Comparison of ENCODE assay signal across 8 cellular contexts in genomic region chr15:95024388-95024787, GRCh38.
A peak's percentile ranks its signal among the peaks of the same experiment; 100 is the strongest.
DNase-seq lines count a peak whose midpoint lies in the region; ATAC-seq and TF ChIP-seq lines count a peak whose summit lies in the region.

No MANE protein-coding gene starts in this region.

- DNase-seq in A172 (ENCODE audit: low spot score) (peak; percentile 21), GM23338 (ENCODE audit: low spot score) (peak; percentile 86), SHP77 treated with DMSO at 0.1 percent for 48 hours (lab: John Stamatoyannopoulos, UW) (peak; percentile 1), foreskin keratinocyte (peak; percentile 11 to 45), superior temporal gyrus (ENCODE audit: extremely low spot score) (no peak)
- no peak for DNase-seq in CD4-positive, alpha-beta T cell
- DNase-seq in effector memory CD8-positive, alpha-beta T cell = no peak

- H3K4me1 ChIP-seq in GM23338 (ENCODE audit: insufficient read depth) (no peaks in the 10 kb centered on the region), foreskin keratinocyte (peaks cover 2% of the 10 kb centered on the region)

- ATAC-seq in GM23338 = peak; percentile 54
- ATAC-seq in foreskin keratinocyte = peak; percentile 66
- no peak for ATAC-seq in CD4-positive, alpha-beta T cell (ENCODE audit: poor library complexity)
- no peak for ATAC-seq in GM21737 (IDR thresholded peaks at IDR 0.05; ENCODE audit: unreplicated experiment)
- ATAC-seq in effector memory CD8-positive, alpha-beta T cell (replicated peaks) = no peak

- no peaks in the 10 kb centered on the region for H3K79me2 ChIP-seq in GM23338 (replicated peaks; ENCODE audit: insufficient read depth)

- POLR2A ChIA-PET in CD4-positive, alpha-beta T cell (lab: Charles Lee) = interaction anchor here (0.5 kb wide), 1 partner anchor 787 kb away, joined by 3 read pairs; no protein-coding TSS in a partner anchor

- H2AFZ ChIP-seq in GM23338 = no peak overlapping the region

- no peaks in the 10 kb centered on the region for H3K9me2 ChIP-seq in GM23338 (ENCODE audit: insufficient read depth)

- no peak overlapping the region; the same call in 1 of the 2 replicates for H3K27ac Mint-ChIP-seq in GM23338
- H3K27ac Mint-ChIP-seq in CD4-positive, alpha-beta T cell = no peak overlapping the region
- no peak overlapping the region for H3K27ac Mint-ChIP-seq in effector memory CD8-positive, alpha-beta T cell

- no peak overlapping the region for H3K4me2 ChIP-seq in GM23338

- peak; percentile 66 to 70 for TF ChIP-seq CTCF in GM23338 (conservative IDR thresholded peaks at IDR 0.05; ENCODE audit: low read depth in 2 of 2)
- peak; percentile 70 for TF ChIP-seq CTCF in foreskin keratinocyte (conservative IDR thresholded peaks at IDR 0.05)
- no peak for TF ChIP-seq CTCF in CD4-positive, alpha-beta T cell (IDR thresholded peaks at IDR 0.05)

- H3K27me3 Mint-ChIP-seq in GM23338 (ENCODE audit: insufficient read depth, low read depth, poor library complexity) = peaks cover 3% of the 10 kb centered on the region
- peaks cover 5% of the 10 kb centered on the region for H3K27me3 Mint-ChIP-seq in CD4-positive, alpha-beta T cell
- H3K27me3 Mint-ChIP-seq in effector memory CD8-positive, alpha-beta T cell = peaks cover 0 to 8% of the 10 kb centered on the region in 2 donors

- H4K20me1 ChIP-seq in GM23338 (replicated peaks; ENCODE audit: insufficient read depth) = no peaks in the 10 kb centered on the region

- H3K9me3 ChIP-seq in CD4-positive, alpha-beta T cell (ENCODE audit: control insufficient read depth, low read length) = no peaks in the 10 kb centered on the region

- H3K36me3 ChIP-seq in GM23338 (ENCODE audit: insufficient read depth) = no peaks in the 10 kb centered on the region

- no peaks in the 10 kb centered on the region for H3K4me1 Mint-ChIP-seq in GM23338
- H3K4me1 Mint-ChIP-seq in CD4-positive, alpha-beta T cell (ENCODE audit: low read depth) = no peaks in the 10 kb centered on the region
- H3K4me1 Mint-ChIP-seq in effector memory CD8-positive, alpha-beta T cell (ENCODE audit: low read depth in 2 of 2) = no peaks in the 10 kb centered on the region

- intact Hi-C loops in CD4-positive, alpha-beta T cell (cut with DNase I, micrococcal nuclease) = no loop called here

- H3K27ac ChIP-seq in GM23338 (ENCODE audit: low read depth) (no peak overlapping the region), foreskin keratinocyte (no peak overlapping the region)
- H3K27ac ChIP-seq in CD4-positive, alpha-beta T cell (ENCODE audit: low read depth, low read length) = no peak overlapping the region

- H3K9me3 Mint-ChIP-seq in GM23338 = no peaks in the 10 kb centered on the region
- H3K9me3 Mint-ChIP-seq in CD4-positive, alpha-beta T cell = peaks cover 3% of the 10 kb centered on the region
- H3K9me3 Mint-ChIP-seq in effector memory CD8-positive, alpha-beta T cell = peaks cover 0 to 1% of the 10 kb centered on the region in 2 donors

- no peaks in the 10 kb centered on the region for H3K27me3 ChIP-seq in GM23338 (ENCODE audit: insufficient read depth)
- H3K27me3 ChIP-seq in foreskin keratinocyte = no peaks in the 10 kb centered on the region
- H3K27me3 ChIP-seq in CD4-positive, alpha-beta T cell (ENCODE audit: control insufficient read depth, insufficient read depth, low read length) = no peaks in the 10 kb centered on the region

- no peak overlapping the region for H3K4me3 ChIP-seq in GM23338

- H3K4me3 Mint-ChIP-seq in GM23338 = no peak overlapping the region
- H3K4me3 Mint-ChIP-seq in CD4-positive, alpha-beta T cell = no peak overlapping the region
- H3K4me3 Mint-ChIP-seq in effector memory CD8-positive, alpha-beta T cell = no peak overlapping the region

- CTCF ChIA-PET in CD4-positive, alpha-beta T cell (lab: Charles Lee) = no interaction called here

- H3K36me3 Mint-ChIP-seq in GM23338 (ENCODE audit: low read depth) = no peaks in the 10 kb centered on the region
- no peaks in the 10 kb centered on the region for H3K36me3 Mint-ChIP-seq in CD4-positive, alpha-beta T cell (ENCODE audit: low read depth)
- no peaks in the 10 kb centered on the region for H3K36me3 Mint-ChIP-seq in effector memory CD8-positive, alpha-beta T cell (ENCODE audit: insufficient read depth)

- no peaks in the 10 kb centered on the region for H3F3A ChIP-seq in GM23338 (replicated peaks; ENCODE audit: low read depth)

TF ChIP-seq in GM23338, 12 proteins besides CTCF, POLR2A, EP300 and RAD21:
- TF ChIP-seq EZH2 (IDR thresholded peaks at IDR 0.05; ENCODE audit: low read depth, unreplicated experiment) (no peak), ZNF114 (CRISPR knock-in tag; IDR thresholded peaks at IDR 0.05) (no peak), POLR2AphosphoS5 (IDR thresholded peaks at IDR 0.05; ENCODE audit: low read depth) (no peak), ETS1 (IDR thresholded peaks at IDR 0.05) (no peak), STAT1 (IDR thresholded peaks at IDR 0.05; ENCODE audit: unreplicated experiment) (no peak), JUNB (IDR thresholded peaks at IDR 0.05; ENCODE audit: unreplicated experiment) (no peak), NANOG (IDR thresholded peaks at IDR 0.05; ENCODE audit: borderline replicate concordance) (no peak), CREB1 (CRISPR knock-in tag; IDR thresholded peaks at IDR 0.05; ENCODE audit: low read depth) (no peak)
- TF ChIP-seq, protein P1, sequence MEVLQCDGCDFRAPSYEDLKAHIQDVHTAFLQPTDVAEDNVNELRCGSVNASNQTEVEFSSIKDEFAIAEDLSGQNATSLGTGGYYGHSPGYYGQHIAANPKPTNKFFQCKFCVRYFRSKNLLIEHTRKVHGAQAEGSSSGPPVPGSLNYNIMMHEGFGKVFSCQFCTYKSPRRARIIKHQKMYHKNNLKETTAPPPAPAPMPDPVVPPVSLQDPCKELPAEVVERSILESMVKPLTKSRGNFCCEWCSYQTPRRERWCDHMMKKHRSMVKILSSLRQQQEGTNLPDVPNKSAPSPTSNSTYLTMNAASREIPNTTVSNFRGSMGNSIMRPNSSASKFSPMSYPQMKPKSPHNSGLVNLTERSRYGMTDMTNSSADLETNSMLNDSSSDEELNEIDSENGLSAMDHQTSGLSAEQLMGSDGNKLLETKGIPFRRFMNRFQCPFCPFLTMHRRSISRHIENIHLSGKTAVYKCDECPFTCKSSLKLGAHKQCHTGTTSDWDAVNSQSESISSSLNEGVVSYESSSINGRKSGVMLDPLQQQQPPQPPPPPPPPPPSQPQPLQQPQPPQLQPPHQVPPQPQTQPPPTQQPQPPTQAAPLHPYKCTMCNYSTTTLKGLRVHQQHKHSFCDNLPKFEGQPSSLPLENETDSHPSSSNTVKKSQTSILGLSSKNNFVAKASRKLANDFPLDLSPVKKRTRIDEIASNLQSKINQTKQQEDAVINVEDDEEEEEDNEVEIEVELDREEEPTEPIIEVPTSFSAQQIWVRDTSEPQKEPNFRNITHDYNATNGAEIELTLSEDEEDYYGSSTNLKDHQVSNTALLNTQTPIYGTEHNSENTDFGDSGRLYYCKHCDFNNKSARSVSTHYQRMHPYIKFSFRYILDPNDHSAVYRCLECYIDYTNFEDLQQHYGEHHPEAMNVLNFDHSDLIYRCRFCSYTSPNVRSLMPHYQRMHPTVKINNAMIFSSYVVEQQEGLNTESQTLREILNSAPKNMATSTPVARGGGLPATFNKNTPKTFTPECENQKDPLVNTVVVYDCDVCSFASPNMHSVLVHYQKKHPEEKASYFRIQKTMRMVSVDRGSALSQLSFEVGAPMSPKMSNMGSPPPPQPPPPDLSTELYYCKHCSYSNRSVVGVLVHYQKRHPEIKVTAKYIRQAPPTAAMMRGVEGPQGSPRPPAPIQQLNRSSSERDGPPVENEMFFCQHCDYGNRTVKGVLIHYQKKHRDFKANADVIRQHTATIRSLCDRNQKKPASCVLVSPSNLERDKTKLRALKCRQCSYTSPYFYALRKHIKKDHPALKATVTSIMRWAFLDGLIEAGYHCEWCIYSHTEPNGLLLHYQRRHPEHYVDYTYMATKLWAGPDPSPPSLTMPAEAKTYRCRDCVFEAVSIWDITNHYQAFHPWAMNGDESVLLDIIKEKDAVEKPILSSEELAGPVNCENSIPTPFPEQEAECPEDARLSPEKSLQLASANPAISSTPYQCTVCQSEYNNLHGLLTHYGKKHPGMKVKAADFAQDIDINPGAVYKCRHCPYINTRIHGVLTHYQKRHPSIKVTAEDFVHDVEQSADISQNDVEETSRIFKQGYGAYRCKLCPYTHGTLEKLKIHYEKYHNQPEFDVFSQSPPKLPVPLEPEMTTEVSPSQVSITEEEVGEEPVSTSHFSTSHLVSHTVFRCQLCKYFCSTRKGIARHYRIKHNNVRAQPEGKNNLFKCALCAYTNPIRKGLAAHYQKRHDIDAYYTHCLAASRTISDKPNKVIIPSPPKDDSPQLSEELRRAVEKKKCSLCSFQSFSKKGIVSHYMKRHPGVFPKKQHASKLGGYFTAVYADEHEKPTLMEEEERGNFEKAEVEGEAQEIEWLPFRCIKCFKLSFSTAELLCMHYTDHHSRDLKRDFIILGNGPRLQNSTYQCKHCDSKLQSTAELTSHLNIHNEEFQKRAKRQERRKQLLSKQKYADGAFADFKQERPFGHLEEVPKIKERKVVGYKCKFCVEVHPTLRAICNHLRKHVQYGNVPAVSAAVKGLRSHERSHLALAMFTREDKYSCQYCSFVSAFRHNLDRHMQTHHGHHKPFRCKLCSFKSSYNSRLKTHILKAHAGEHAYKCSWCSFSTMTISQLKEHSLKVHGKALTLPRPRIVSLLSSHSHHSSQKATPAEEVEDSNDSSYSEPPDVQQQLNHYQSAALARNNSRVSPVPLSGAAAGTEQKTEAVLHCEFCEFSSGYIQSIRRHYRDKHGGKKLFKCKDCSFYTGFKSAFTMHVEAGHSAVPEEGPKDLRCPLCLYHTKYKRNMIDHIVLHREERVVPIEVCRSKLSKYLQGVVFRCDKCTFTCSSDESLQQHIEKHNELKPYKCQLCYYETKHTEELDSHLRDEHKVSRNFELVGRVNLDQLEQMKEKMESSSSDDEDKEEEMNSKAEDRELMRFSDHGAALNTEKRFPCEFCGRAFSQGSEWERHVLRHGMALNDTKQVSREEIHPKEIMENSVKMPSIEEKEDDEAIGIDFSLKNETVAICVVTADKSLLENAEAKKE (CRISPR knock-in tag; IDR thresholded peaks at IDR 0.05) = no peak
TF ChIP-seq in GM23338: peak in this region for 0.

Comparison
In these comparisons a context has a peak if more than half of its experiments do, and no peak if none do; other contexts are left out.
1. DNase-seq: peak in A172 (single experiment), GM23338 (single experiment), SHP77 treated with DMSO at 0.1 percent for 48 hours (single experiment) and foreskin keratinocyte (2 of 2); none in superior temporal gyrus (single experiment), CD4-positive, alpha-beta T cell (0 of 10) and effector memory CD8-positive, alpha-beta T cell (0 of 3).
2. ATAC-seq: peak in GM23338 (single experiment) and foreskin keratinocyte (single experiment); none in CD4-positive, alpha-beta T cell (single experiment), GM21737 (single experiment) and effector memory CD8-positive, alpha-beta T cell (single experiment).